13 cellular contexts compared by ENCODE assay signal in the genomic region with DNA sequence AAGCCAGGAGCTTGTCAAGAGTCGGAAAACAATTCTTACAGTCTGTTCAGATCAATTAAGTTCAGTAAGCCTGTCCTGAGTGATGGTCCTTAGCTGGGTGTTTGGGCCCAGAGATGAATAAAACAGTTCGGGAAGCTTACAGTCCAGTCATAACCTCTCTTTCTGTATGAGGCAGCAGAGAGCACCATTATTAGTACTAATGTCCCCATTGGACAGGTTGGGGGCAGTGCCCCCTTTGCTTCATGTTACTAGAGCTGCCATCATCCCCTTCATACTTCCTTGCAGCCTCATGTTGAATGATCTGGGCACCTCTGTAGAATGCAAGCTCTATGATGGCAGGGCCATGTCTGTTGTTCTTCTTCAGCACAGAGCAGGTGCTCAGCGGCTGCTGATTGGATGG. TPM values are rescaled to one million over a fixed set of nuclear protein-coding genes. Genes with fewer than 3 reads are reported as not detected.
DNase-seq lines count a peak whose midpoint lies in the region; ATAC-seq and TF ChIP-seq lines count a peak whose summit lies in the region.
"Had no signal": no experiment of that assay in that cellular context is flagged by ENCODE, and none has a peak within 500 bp of the region (broad histone marks: within the 10 kb centered on the region; RNA-seq: fewer than 3 reads in every experiment).

No MANE protein-coding gene starts in this region.

- no peak overlapping the region for H3K27ac ChIP-seq in osteoblast (ENCODE audit: low read depth, low read length)

- CTCF ChIA-PET in activated CD4-positive, alpha-beta memory T cell treated with anti-CD3 and anti-CD28 coated beads, Interleukin-2, amount 10 ng/mL, durations not matched to agents 7 days and 5 days (lab: Charles Lee), result interaction anchor here (0.9 kb wide), 1 partner anchor 10 kb away, joined by 3 read pairs; no protein-coding TSS in a partner anchor

- H3K36me3 Mint-ChIP-seq in CD14-positive monocyte, result peaks cover 19 to 36% of the 10 kb centered on the region in 2 donors
- peaks cover 75% of the 10 kb centered on the region for H3K36me3 Mint-ChIP-seq in activated CD4-positive, alpha-beta memory T cell treated with anti-CD3 and anti-CD28 coated beads, Interleukin-2, amount 10 ng/mL, durations not matched to agents 7 days and 5 days (ENCODE audit: low read depth)

- no peak overlapping the region for H3K4me3 ChIP-seq in osteoblast (ENCODE audit: insufficient read depth, low read length)
- H3K4me3 ChIP-seq: left lung had no signal

- peaks cover 94% of the 10 kb centered on the region for H3K4me1 Mint-ChIP-seq in CD14-positive monocyte
- peaks cover 87% of the 10 kb centered on the region for H3K4me1 Mint-ChIP-seq in activated CD4-positive, alpha-beta memory T cell treated with anti-CD3 and anti-CD28 coated beads, Interleukin-2, amount 10 ng/mL, durations not matched to agents 7 days and 5 days

- no peak overlapping the region for H3K4me2 ChIP-seq in osteoblast (ENCODE audit: insufficient read depth, low read length)

- H4K20me1 ChIP-seq in osteoblast (ENCODE audit: insufficient read depth, low read length), result no peaks in the 10 kb centered on the region

- no peaks in the 10 kb centered on the region for H3K79me2 ChIP-seq in osteoblast (ENCODE audit: insufficient read depth, low read length)

- H3K4me3 Mint-ChIP-seq in CD14-positive monocyte, result peak overlapping the region in 1 of 2 donors; percentile 39
- H3K4me3 Mint-ChIP-seq in activated CD4-positive, alpha-beta memory T cell treated with anti-CD3 and anti-CD28 coated beads, Interleukin-2, amount 10 ng/mL, durations not matched to agents 7 days and 5 days, result no peak overlapping the region

- no peak for DNase-seq in CD14-positive monocyte (ENCODE audit: low spot score)
- no peak for DNase-seq in activated CD4-positive, alpha-beta memory T cell treated with anti-CD3 and anti-CD28 coated beads, Interleukin-2, amount 10 ng/mL, durations not matched to agents 7 days and 5 days
- no peak for DNase-seq in AG08395 (ENCODE audit: low spot score)
- no peak for DNase-seq in stimulated activated CD4-positive, alpha-beta T cell treated with anti-CD3 and anti-CD28 coated beads, Interleukin-4, amount 100 ng/mL, for 4 hours
- no peak for DNase-seq in osteoblast (ENCODE audit: insufficient read length, low spot score, missing footprints)
- DNase-seq: activated T-cell treated with anti-CD3 and anti-CD28 coated beads for 4 hours, BE2C, KG1, left lung, NCI-H2107 had no signal

- H3K36me3 ChIP-seq in osteoblast (ENCODE audit: insufficient read depth, low read length), result no peaks in the 10 kb centered on the region
- H3K36me3 ChIP-seq: BE2C, left lung had no signal

- peak; percentile 28 for ATAC-seq in GM18520 (IDR thresholded peaks at IDR 0.05; ENCODE audit: unreplicated experiment)
- ATAC-seq in HG02938 (IDR thresholded peaks at IDR 0.05; ENCODE audit: unreplicated experiment), result peak; percentile 28
- ATAC-seq in HG03521 (IDR thresholded peaks at IDR 0.05; ENCODE audit: unreplicated experiment), result no peak

- H3K27me3 ChIP-seq in osteoblast (ENCODE audit: insufficient read depth, low read length), result no peaks in the 10 kb centered on the region
- H3K27me3 ChIP-seq: BE2C, left lung had no signal

- H3K4me1 ChIP-seq in osteoblast (ENCODE audit: insufficient read depth, low read length), result peaks cover 15% of the 10 kb centered on the region

- TF ChIP-seq CTCF in CD14-positive monocyte (IDR thresholded peaks at IDR 0.05) (no peak), osteoblast (IDR thresholded peaks at IDR 0.05; ENCODE audit: extremely low read depth, low read depth, low read length) (no peak)

- intact Hi-C loops in CD14-positive monocyte (cut with micrococcal nuclease), result no loop called here

- no peaks in the 10 kb centered on the region for H3K9me3 ChIP-seq in osteoblast (ENCODE audit: low read depth, low read length)
- H3K9me3 ChIP-seq: BE2C, left lung had no signal

- no peaks in the 10 kb centered on the region for H3K27me3 Mint-ChIP-seq in CD14-positive monocyte (ENCODE audit: low read depth in 3 of 3)
- no peaks in the 10 kb centered on the region for H3K27me3 Mint-ChIP-seq in activated CD4-positive, alpha-beta memory T cell treated with anti-CD3 and anti-CD28 coated beads, Interleukin-2, amount 10 ng/mL, durations not matched to agents 7 days and 5 days

- H3K27ac Mint-ChIP-seq in CD14-positive monocyte, result peak overlapping the region; percentile 71 to 97 (median 93)
- peak overlapping the region; percentile 26 for H3K27ac Mint-ChIP-seq in activated CD4-positive, alpha-beta memory T cell treated with anti-CD3 and anti-CD28 coated beads, Interleukin-2, amount 10 ng/mL, durations not matched to agents 7 days and 5 days

- no peak overlapping the region for H2AFZ ChIP-seq in osteoblast (ENCODE audit: low read length)

- POLR2A ChIA-PET in activated CD4-positive, alpha-beta memory T cell treated with anti-CD3 and anti-CD28 coated beads, Interleukin-2, amount 10 ng/mL, durations not matched to agents 7 days and 5 days (lab: Charles Lee), result interaction anchor here (1.0 to 8.4 kb wide), 2 partner anchors 9 to 56 kb away, joined by 3 to 116 read pairs; partner anchors contain the start of gene DOCK2

- H3K9me3 Mint-ChIP-seq in CD14-positive monocyte, result no peaks in the 10 kb centered on the region
- no peaks in the 10 kb centered on the region for H3K9me3 Mint-ChIP-seq in activated CD4-positive, alpha-beta memory T cell treated with anti-CD3 and anti-CD28 coated beads, Interleukin-2, amount 10 ng/mL, durations not matched to agents 7 days and 5 days

RNA-seq across cellular contexts. Expression of gene DOCK2, which starts 9.8 kb away (rescaled TPM):
- 100 to 1,000 TPM in 1 of 2 donors, 10 to 100 TPM in 1; 57.5 to 115 TPM for polyA plus RNA-seq in CD14-positive monocyte
- total RNA-seq in activated CD4-positive, alpha-beta memory T cell treated with anti-CD3 and anti-CD28 coated beads, Interleukin-2, amount 10 ng/mL, durations not matched to agents 7 days and 5 days, result 100 to 1,000 TPM; 248 to 270 TPM
- 2.7 and 6.2 TPM in 2 replicates for total RNA-seq in osteoblast

Comparison
In these comparisons a context has a peak if more than half of its experiments do, and no peak if none do; other contexts are left out.
1. RNA of gene DOCK2, which starts 9.8 kb away (total RNA-seq): 248 to 270 TPM in activated CD4-positive, alpha-beta memory T cell treated with anti-CD3 and anti-CD28 coated beads, Interleukin-2, amount 10 ng/mL, durations not matched to agents 7 days and 5 days; 2.7 to 6.2 TPM in osteoblast; every median in the first group is over 10 times any median in the second.